10 cellular contexts compared by ENCODE assay signal in the genomic region with DNA sequence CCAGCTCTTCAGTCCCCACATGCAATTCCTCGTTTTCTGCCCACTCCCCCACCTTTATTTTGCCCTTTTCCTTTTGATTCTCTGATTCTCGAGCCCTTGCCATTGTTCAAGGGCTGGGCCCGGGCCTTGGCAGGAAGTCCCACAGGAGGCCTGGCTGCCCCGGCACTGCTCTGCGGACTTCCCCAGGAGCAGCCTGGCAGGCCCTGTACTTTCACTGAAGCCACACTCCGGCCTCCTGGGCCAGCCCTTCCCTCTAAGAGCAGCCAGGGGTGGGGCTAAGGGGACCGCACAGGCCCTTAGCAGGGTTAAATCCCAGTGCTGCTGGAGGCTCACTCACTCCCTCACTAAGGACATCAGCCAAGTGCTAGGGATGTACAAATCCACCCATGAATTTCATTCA. TPM values are rescaled to one million over a fixed set of nuclear protein-coding genes. Genes with fewer than 3 reads are reported as not detected.
DNase-seq lines count a peak whose midpoint lies in the region; ATAC-seq and TF ChIP-seq lines count a peak whose summit lies in the region.
"Had no signal": no experiment of that assay in that cellular context is flagged by ENCODE, and none has a peak within 500 bp of the region (broad histone marks: within the 10 kb centered on the region; RNA-seq: fewer than 3 reads in every experiment).

No MANE protein-coding gene starts in this region.

- CTCF ChIA-PET in Calu3 (lab: Charles Lee): no interaction called here
- CTCF ChIA-PET in activated CD4-positive, alpha-beta T cell treated with anti-CD3 and anti-CD28 coated beads for 36 hours (lab: Charles Lee): no interaction called here

- ATAC-seq in CD4-positive, CD25-positive, alpha-beta regulatory T cell (ENCODE audit: low read depth in 2 of 2): no peak
- ATAC-seq in HG02642 (IDR thresholded peaks at IDR 0.05; ENCODE audit: poor library complexity, unreplicated experiment) (peak; percentile 62), GM18519 (IDR thresholded peaks at IDR 0.05; ENCODE audit: low FRiP score, unreplicated experiment) (no peak)
- ATAC-seq in activated CD4-positive, alpha-beta T cell treated with anti-CD3 and anti-CD28 coated beads for 36 hours: no peak

- H3K4me1 ChIP-seq in CD4-positive, CD25-positive, alpha-beta regulatory T cell (ENCODE audit: control insufficient read depth, insufficient read depth, low read length, poor library complexity, severe bottlenecking): peaks cover 71% of the 10 kb centered on the region

- peak overlapping the region; percentile 89 to 98 (median 98) for H3K27ac Mint-ChIP-seq in CD4-positive, CD25-positive, alpha-beta regulatory T cell
- H3K27ac Mint-ChIP-seq in nephron progenitor cell (peak overlapping the region; percentile 96), Calu3 (ENCODE audit: unreplicated experiment) (no peak overlapping the region)
- H3K27ac Mint-ChIP-seq in activated CD4-positive, alpha-beta T cell treated with anti-CD3 and anti-CD28 coated beads for 36 hours: no peak overlapping the region

- H3K9me3 ChIP-seq in CD4-positive, CD25-positive, alpha-beta regulatory T cell (ENCODE audit: control insufficient read depth in 2 of 2, low read length in 2 of 2): no peaks in the 10 kb centered on the region

- no peaks in the 10 kb centered on the region for H3K27me3 Mint-ChIP-seq in CD4-positive, CD25-positive, alpha-beta regulatory T cell
- H3K27me3 Mint-ChIP-seq in nephron progenitor cell (ENCODE audit: low read depth, poor library complexity) (peaks cover 20% of the 10 kb centered on the region), Calu3 (ENCODE audit: unreplicated experiment) (peaks cover 79% of the 10 kb centered on the region)
- peaks cover 23% of the 10 kb centered on the region for H3K27me3 Mint-ChIP-seq in activated CD4-positive, alpha-beta T cell treated with anti-CD3 and anti-CD28 coated beads for 36 hours

- H3K9me3 Mint-ChIP-seq in CD4-positive, CD25-positive, alpha-beta regulatory T cell: no peaks in the 10 kb centered on the region
- H3K9me3 Mint-ChIP-seq in nephron progenitor cell (no peaks in the 10 kb centered on the region), Calu3 (ENCODE audit: low read depth, unreplicated experiment) (no peaks in the 10 kb centered on the region)
- no peaks in the 10 kb centered on the region for H3K9me3 Mint-ChIP-seq in activated CD4-positive, alpha-beta T cell treated with anti-CD3 and anti-CD28 coated beads for 36 hours (ENCODE audit: low read depth)

- peak overlapping the region; percentile 81 for H3K4me3 ChIP-seq in CD4-positive, CD25-positive, alpha-beta regulatory T cell (ENCODE audit: low read depth, low read length)

- no TSS peak for BruUV-seq in Calu3 (replicated peaks; lab: Mats Ljungman, UMichigan)

- H3K27ac ChIP-seq in CD4-positive, CD25-positive, alpha-beta regulatory T cell (ENCODE audit: insufficient read depth, low read length, poor library complexity, severe bottlenecking): peak overlapping the region; percentile 87

- H3K36me3 ChIP-seq in CD4-positive, CD25-positive, alpha-beta regulatory T cell (ENCODE audit: control insufficient read depth, insufficient read depth, low read length): peaks cover 13% of the 10 kb centered on the region

- H3K4me1 Mint-ChIP-seq in CD4-positive, CD25-positive, alpha-beta regulatory T cell: peaks cover 6 to 70% (median 53%) of the 10 kb centered on the region in 4 donors
- peaks cover 53% of the 10 kb centered on the region for H3K4me1 Mint-ChIP-seq in nephron progenitor cell
- no peaks in the 10 kb centered on the region for H3K4me1 Mint-ChIP-seq in Calu3 (ENCODE audit: low read depth, unreplicated experiment)
- peaks cover 16% of the 10 kb centered on the region for H3K4me1 Mint-ChIP-seq in activated CD4-positive, alpha-beta T cell treated with anti-CD3 and anti-CD28 coated beads for 36 hours

- intact Hi-C loops in Calu3 (cut with micrococcal nuclease; ENCODE audit: unreplicated experiment): no loop called here
- intact Hi-C loops in activated CD4-positive, alpha-beta T cell treated with anti-CD3 and anti-CD28 coated beads for 36 hours (cut with DNase I, micrococcal nuclease): no loop called here

- H3K36me3 Mint-ChIP-seq in CD4-positive, CD25-positive, alpha-beta regulatory T cell: no peaks in the 10 kb centered on the region
- H3K36me3 Mint-ChIP-seq in nephron progenitor cell (ENCODE audit: low read depth) (no peaks in the 10 kb centered on the region), Calu3 (ENCODE audit: insufficient read depth, unreplicated experiment) (peaks cover 5% of the 10 kb centered on the region)
- H3K36me3 Mint-ChIP-seq in activated CD4-positive, alpha-beta T cell treated with anti-CD3 and anti-CD28 coated beads for 36 hours (ENCODE audit: low read depth): no peaks in the 10 kb centered on the region

- no peaks in the 10 kb centered on the region for H3K27me3 ChIP-seq in CD4-positive, CD25-positive, alpha-beta regulatory T cell (ENCODE audit: control insufficient read depth, insufficient read depth, low read length)

- POLR2A ChIA-PET in activated CD4-positive, alpha-beta T cell treated with anti-CD3 and anti-CD28 coated beads for 36 hours (lab: Charles Lee): no interaction called here

- peak overlapping the region; percentile 82 to 96 (median 92) for H3K4me3 Mint-ChIP-seq in CD4-positive, CD25-positive, alpha-beta regulatory T cell
- H3K4me3 Mint-ChIP-seq in nephron progenitor cell (no peak overlapping the region), Calu3 (ENCODE audit: low read depth, unreplicated experiment) (no peak overlapping the region)
- H3K4me3 Mint-ChIP-seq in activated CD4-positive, alpha-beta T cell treated with anti-CD3 and anti-CD28 coated beads for 36 hours: no peak overlapping the region

- DNase-seq in CD4-positive, CD25-positive, alpha-beta regulatory T cell: peak in 1 of 3 donors; percentile 55
- DNase-seq in dermis blood vessel endothelial cell (peak; percentile 90), nephron progenitor cell (peak; percentile 41), DMS79 (lab: John Stamatoyannopoulos, UW) (no peak), Calu3 (no peak)
- no peak for DNase-seq in activated CD4-positive, alpha-beta T cell treated with anti-CD3 and anti-CD28 coated beads for 36 hours
- DNase-seq: activated naive CD4-positive, alpha-beta T cell; kidney glomerular epithelial cell had no signal

- TF ChIP-seq CTCF in nephron progenitor cell (IDR thresholded peaks at IDR 0.05) (no peak), Calu3 (IDR thresholded peaks at IDR 0.05; ENCODE audit: unreplicated experiment) (no peak)

RNA-seq across cellular contexts. Expression of a gene that starts 4.1 kb away (rescaled TPM):
- 71.4 TPM for total RNA-seq in CD4-positive, CD25-positive, alpha-beta regulatory T cell
- polyA plus RNA-seq in CD4-positive, CD25-positive, alpha-beta regulatory T cell: 1 to 10 TPM; 5.0 to 9.6 (median 5.9) TPM
- total RNA-seq in dermis blood vessel endothelial cell: 80.8 and 98.6 TPM in 2 replicates
- total RNA-seq in Calu3 (2022): 0.17 TPM in 1 of 2 replicates, not detected in the other
- 1 to 10 TPM; 4.7 to 5.7 TPM for total RNA-seq in activated CD4-positive, alpha-beta T cell treated with anti-CD3 and anti-CD28 coated beads for 36 hours

Comparison
In these comparisons a context has a peak if more than half of its experiments do, and no peak if none do; other contexts are left out.
1. DNase-seq: peak in dermis blood vessel endothelial cell (single experiment) and nephron progenitor cell (single experiment); none in DMS79 (single experiment), Calu3 (single experiment) and activated CD4-positive, alpha-beta T cell treated with anti-CD3 and anti-CD28 coated beads for 36 hours (single experiment).
2. H3K27ac Mint-ChIP-seq: peak in CD4-positive, CD25-positive, alpha-beta regulatory T cell (3 of 3) and nephron progenitor cell (single experiment); none in Calu3 (single experiment) and activated CD4-positive, alpha-beta T cell treated with anti-CD3 and anti-CD28 coated beads for 36 hours (single experiment).
3. H3K4me3 Mint-ChIP-seq: peak in CD4-positive, CD25-positive, alpha-beta regulatory T cell (4 of 4); none in nephron progenitor cell (single experiment), Calu3 (single experiment) and activated CD4-positive, alpha-beta T cell treated with anti-CD3 and anti-CD28 coated beads for 36 hours (single experiment).
4. RNA of a gene that starts 4.1 kb away (total RNA-seq): 80.8 to 98.6 TPM in dermis blood vessel endothelial cell and 71.4 TPM in CD4-positive, CD25-positive, alpha-beta regulatory T cell (single experiment); 4.7 to 5.7 TPM in activated CD4-positive, alpha-beta T cell treated with anti-CD3 and anti-CD28 coated beads for 36 hours and 0.17 TPM in Calu3; every median in the first group is over 10 times any median in the second.